8 cellular contexts compared by ENCODE assay signal in the genomic region with DNA sequence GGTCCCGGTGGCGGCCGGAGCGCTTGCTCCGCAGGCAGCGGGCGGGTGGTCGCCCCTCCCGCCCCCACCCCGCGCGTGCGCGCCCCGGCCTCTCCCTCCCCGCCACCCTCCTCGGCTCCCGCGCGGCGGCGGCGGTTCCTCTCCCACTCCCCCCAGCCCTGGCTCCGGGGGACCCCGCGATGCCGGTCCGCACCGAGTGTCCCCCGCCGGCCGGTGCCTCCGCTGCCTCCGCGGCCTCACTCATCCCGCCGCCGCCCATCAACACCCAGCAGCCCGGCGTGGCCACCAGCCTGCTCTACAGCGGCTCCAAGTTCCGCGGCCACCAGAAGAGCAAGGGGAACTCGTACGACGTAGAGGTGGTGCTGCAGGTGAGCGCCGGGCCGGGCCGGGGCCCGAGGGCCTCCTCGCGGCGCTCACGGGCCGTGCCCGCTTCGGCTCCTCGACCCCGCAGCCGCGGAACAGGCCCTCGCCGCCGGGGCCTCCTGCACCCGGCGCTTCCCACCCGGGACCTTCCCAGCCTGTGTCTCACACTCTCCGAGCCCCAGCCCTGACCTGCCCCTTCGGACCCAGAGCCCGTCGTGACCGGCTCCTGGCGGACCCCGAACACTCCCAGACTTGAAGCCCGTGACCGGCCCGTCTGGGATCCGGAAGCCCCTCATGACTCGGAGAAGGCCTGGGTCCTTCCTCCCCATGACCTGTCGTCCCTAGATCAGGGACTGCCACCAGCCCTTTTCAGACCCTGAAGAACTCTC. TPM values are rescaled to one million over a fixed set of nuclear protein-coding genes. Genes with fewer than 3 reads are reported as not detected.
DNase-seq lines count a peak whose midpoint lies in the region; ATAC-seq, FAIRE-seq and TF ChIP-seq lines count a peak whose summit lies in the region.

No MANE protein-coding gene starts in this region.

- H3K23ac ChIP-seq in neuronal stem cell (ENCODE audit: low read depth, low read length, poor library complexity), result peak overlapping the region; percentile 90

- ATAC-seq in HG03280 (IDR thresholded peaks at IDR 0.05; ENCODE audit: unreplicated experiment), result peak; percentile 31
- peak; percentile 50 for ATAC-seq in WTC11

- H3K36me3 Mint-ChIP-seq in CD8-positive, alpha-beta memory T cell, result peaks cover 0 to 19% (median 4%) of the 10 kb centered on the region in 3 donors
- no peaks in the 10 kb centered on the region for H3K36me3 Mint-ChIP-seq in WTC11

- no peak overlapping the region for H2BK15ac ChIP-seq in neuronal stem cell (ENCODE audit: low read length)

- H3K4me3 ChIP-seq in CD8-positive, alpha-beta memory T cell (ENCODE audit: low read length), result peak overlapping the region; percentile 77
- peak overlapping the region; percentile 91 for H3K4me3 ChIP-seq in fibroblast of pulmonary artery (replicated peaks; ENCODE audit: low read depth, low read length)
- H3K4me3 ChIP-seq in neuronal stem cell (ENCODE audit: low read length in 2 of 2), result peak overlapping the region; percentile 72 to 94

- no CpG with 5 or more reads among the region's 81 CpGs for WGBS in neuronal stem cell (ENCODE audit: extremely low coverage in 2 of 2, insufficient read length in 2 of 2, insufficient replicate concordance in 1 of 2), 2 donors

- H3K4me2 ChIP-seq in neuronal stem cell (ENCODE audit: insufficient read depth, low read length, poor library complexity, severe bottlenecking), result peak overlapping the region; percentile 89

- no peak for TF ChIP-seq CTCF in WTC11 (IDR thresholded peaks at IDR 0.05)
- TF ChIP-seq CTCF in fibroblast of pulmonary artery (IDR thresholded peaks at IDR 0.05; ENCODE audit: low read length, missing control alignments), result no peak

- no peak overlapping the region for H2BK12ac ChIP-seq in neuronal stem cell (ENCODE audit: low read length)

- no peak overlapping the region for H4K8ac ChIP-seq in neuronal stem cell (ENCODE audit: low read depth, low read length)

- no peak overlapping the region for H3K4ac ChIP-seq in neuronal stem cell (ENCODE audit: low read length)

- no peaks in the 10 kb centered on the region for H3K9me3 Mint-ChIP-seq in CD8-positive, alpha-beta memory T cell
- H3K9me3 Mint-ChIP-seq in WTC11, result no peaks in the 10 kb centered on the region

- H2AFZ ChIP-seq in neuronal stem cell (ENCODE audit: low read length), result peak overlapping the region; percentile 90

- peak overlapping the region; percentile 55 for H3K27ac ChIP-seq in CD8-positive, alpha-beta memory T cell (ENCODE audit: low read depth, low read length)
- H3K27ac ChIP-seq in neuronal stem cell (replicated peaks; ENCODE audit: low read length), result no peak overlapping the region

- peaks cover 29% of the 10 kb centered on the region for H3K4me1 ChIP-seq in CD8-positive, alpha-beta memory T cell (ENCODE audit: insufficient read depth, low read length)
- peaks cover 13 to 17% of the 10 kb centered on the region in 2 donors for H3K4me1 ChIP-seq in neuronal stem cell (ENCODE audit: control insufficient read depth in 2 of 2, insufficient read depth in 1 of 2, low read depth in 1 of 2, low read length in 2 of 2)

- peak overlapping the region; percentile 77 to 98 (median 93) for H3K27ac Mint-ChIP-seq in CD8-positive, alpha-beta memory T cell
- H3K27ac Mint-ChIP-seq in WTC11, result peak overlapping the region; percentile 65

- peak overlapping the region; percentile 84 for H3K9ac ChIP-seq in neuronal stem cell (ENCODE audit: low read depth, low read length, poor library complexity)

- peak in 1 of 5 donors; percentile 49 for DNase-seq in CD8-positive, alpha-beta memory T cell
- DNase-seq in GM19239 (ENCODE audit: insufficient read length, low spot score), result peak; percentile 29
- peak; percentile 56 for DNase-seq in WTC11 (ENCODE audit: low spot score)
- no peak for DNase-seq in fibroblast of pulmonary artery (ENCODE audit: low read depth)
- DNase-seq in neuronal stem cell (ENCODE audit: low spot score), result peak; percentile 18
- no peak for DNase-seq in epidermal melanocyte (ENCODE audit: insufficient read length, low spot score)
- no peak for DNase-seq in NCI-H226

- peak overlapping the region; percentile 34 for H4K91ac ChIP-seq in neuronal stem cell (ENCODE audit: low read depth, low read length, poor library complexity)

- peaks cover 0 to 3% of the 10 kb centered on the region in 2 donors for H3K27me3 Mint-ChIP-seq in CD8-positive, alpha-beta memory T cell
- no peaks in the 10 kb centered on the region; the same call in 1 of the 2 replicates for H3K27me3 Mint-ChIP-seq in WTC11 (ENCODE audit: low read depth)

- no peak overlapping the region for H2BK5ac ChIP-seq in neuronal stem cell (ENCODE audit: low read length)

- no peaks in the 10 kb centered on the region for H3K27me3 ChIP-seq in CD8-positive, alpha-beta memory T cell (ENCODE audit: insufficient read depth, low read length, poor library complexity, severe bottlenecking)
- peaks cover 0 to 2% (median 0%) of the 10 kb centered on the region in 3 experiments for H3K27me3 ChIP-seq in neuronal stem cell (ENCODE audit: control insufficient read depth in 3 of 3, insufficient read depth in 3 of 3, low read depth in 1 of 3, low read length in 3 of 3)

- H3K4me3 Mint-ChIP-seq in CD8-positive, alpha-beta memory T cell, result peak overlapping the region; percentile 93 to 97 (median 95)
- H3K4me3 Mint-ChIP-seq in WTC11, result peak overlapping the region; percentile 94

- H3K4me1 Mint-ChIP-seq in CD8-positive, alpha-beta memory T cell, result peaks cover 46 to 63% (median 62%) of the 10 kb centered on the region in 3 donors
- H3K4me1 Mint-ChIP-seq in WTC11, result peaks cover 29% of the 10 kb centered on the region

- H3K9me3 ChIP-seq in CD8-positive, alpha-beta memory T cell (ENCODE audit: low read length), result no peaks in the 10 kb centered on the region
- H3K9me3 ChIP-seq in neuronal stem cell (replicated peaks in 1 of 2; ENCODE audit: control insufficient read depth in 2 of 2, insufficient read depth in 1 of 2, low read depth in 1 of 2, low read length in 2 of 2), result no peaks in the 10 kb centered on the region

- H3K79me1 ChIP-seq in neuronal stem cell (ENCODE audit: low read depth, low read length), result peaks cover 6% of the 10 kb centered on the region

- CTCF ChIA-PET in CD8-positive, alpha-beta memory T cell (lab: Charles Lee), result no interaction called here
- CTCF ChIA-PET in WTC11 (lab: Charles Lee), result interaction anchor here (1.1 kb wide), 1 partner anchor 35 kb away, joined by 3 read pairs; no protein-coding TSS in a partner anchor

- peak overlapping the region; percentile 43 for H2BK120ac ChIP-seq in neuronal stem cell (ENCODE audit: low read depth, low read length)

- no peak overlapping the region for H2AK5ac ChIP-seq in neuronal stem cell (ENCODE audit: low read depth, low read length)

- peak; percentile 26 for FAIRE-seq in GM19239 (lab: Jason Lieb, UNC)

- POLR2A ChIA-PET in CD8-positive, alpha-beta memory T cell (lab: Charles Lee), result interaction anchor here (1.1 kb wide), 1 partner anchor 67 kb away, joined by 3 read pairs; the partner anchor contains the start of genes DRC3 and TOM1L2
- POLR2A ChIA-PET in WTC11 (lab: Charles Lee), result no interaction called here

- H3K36me3 ChIP-seq in CD8-positive, alpha-beta memory T cell (ENCODE audit: insufficient read depth, low read length), result no peaks in the 10 kb centered on the region
- H3K36me3 ChIP-seq in neuronal stem cell (replicated peaks in 1 of 2; ENCODE audit: control insufficient read depth in 2 of 2, insufficient read depth in 2 of 2, low read length in 2 of 2), result peaks cover 0 to 3% of the 10 kb centered on the region in 2 donors

- H3K18ac ChIP-seq in neuronal stem cell (ENCODE audit: low read length), result peak overlapping the region; percentile 98

- H3K14ac ChIP-seq in neuronal stem cell (ENCODE audit: low read length), result peak overlapping the region; percentile 98

TF ChIP-seq in WTC11, 78 proteins besides CTCF, POLR2A, EP300 and RAD21 (continues in another document):
- no peak for TF ChIP-seq IRF1 (CRISPR knock-in tag; IDR thresholded peaks at IDR 0.05)

RNA-seq across cellular contexts. Expression of gene GID4, which starts 0.5 kb away (rescaled TPM):
- total RNA-seq in CD8-positive, alpha-beta memory T cell, result 10 to 100 TPM in 1 of 2 experiments, 1 to 10 TPM in 1; 9.8 to 11.1 TPM
- 8.5 TPM for polyA plus RNA-seq in CD8-positive, alpha-beta memory T cell
- total RNA-seq in WTC11 (2021), result 15.4 to 16.0 TPM (median 15.7 TPM) in 3 replicates
- 9.7 TPM for polyA plus RNA-seq in neuronal stem cell (2013, experiment 1 of 2)
- 10.5 TPM for polyA plus RNA-seq in neuronal stem cell (2013, experiment 2 of 2)

RNA-seq across cellular contexts. Expression of gene ATPAF2, which starts 0.7 kb away (rescaled TPM):
- total RNA-seq in CD8-positive, alpha-beta memory T cell, result 10 to 100 TPM; 30.4 to 33.4 TPM
- 16.0 TPM for polyA plus RNA-seq in CD8-positive, alpha-beta memory T cell
- 32.2 to 36.8 TPM (median 33.5 TPM) in 3 replicates for total RNA-seq in WTC11 (2021)
- polyA plus RNA-seq in neuronal stem cell (2013, experiment 1 of 2), result 18.5 TPM
- polyA plus RNA-seq in neuronal stem cell (2013, experiment 2 of 2), result 19.0 TPM

RNA-seq across cellular contexts. Expression of gene DRG2, which starts 48.0 kb away (rescaled TPM):
- 10 to 100 TPM; 52.9 to 54.2 TPM for total RNA-seq in CD8-positive, alpha-beta memory T cell
- polyA plus RNA-seq in CD8-positive, alpha-beta memory T cell, result 51.7 TPM
- 40.8 to 43.1 TPM (median 41.4 TPM) in 3 replicates for total RNA-seq in WTC11 (2021)
- 21.8 TPM for polyA plus RNA-seq in neuronal stem cell (2013, experiment 1 of 2)
- 20.9 TPM for polyA plus RNA-seq in neuronal stem cell (2013, experiment 2 of 2)

Comparison
In these comparisons a context has a peak if more than half of its experiments do, and no peak if none do; other contexts are left out.
1. DNase-seq: peak in GM19239 (single experiment), WTC11 (single experiment) and neuronal stem cell (single experiment); none in fibroblast of pulmonary artery (single experiment), epidermal melanocyte (single experiment) and NCI-H226 (single experiment).
2. Peak in every context shown above with its lines, with median percentiles within 50 percentile points of each other: H3K4me3 ChIP-seq.